ENCODE assay signal across 2 cellular contexts in genomic region chr7:140383954-140384713, GRCh38.
TF ChIP-seq lines count a peak whose summit lies in the region.

No MANE protein-coding gene starts in this region.

TF ChIP-seq in SK-N-SH, 30 proteins besides CTCF, POLR2A, EP300 and RAD21:
- TF ChIP-seq, protein P1, sequence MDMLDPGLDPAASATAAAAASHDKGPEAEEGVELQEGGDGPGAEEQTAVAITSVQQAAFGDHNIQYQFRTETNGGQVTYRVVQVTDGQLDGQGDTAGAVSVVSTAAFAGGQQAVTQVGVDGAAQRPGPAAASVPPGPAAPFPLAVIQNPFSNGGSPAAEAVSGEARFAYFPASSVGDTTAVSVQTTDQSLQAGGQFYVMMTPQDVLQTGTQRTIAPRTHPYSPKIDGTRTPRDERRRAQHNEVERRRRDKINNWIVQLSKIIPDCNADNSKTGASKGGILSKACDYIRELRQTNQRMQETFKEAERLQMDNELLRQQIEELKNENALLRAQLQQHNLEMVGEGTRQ (IDR thresholded peaks at IDR 0.05; ENCODE audit: borderline replicate concordance, low read depth, low read length): no peak
- TF ChIP-seq TAF1 (IDR thresholded peaks at IDR 0.05; ENCODE audit: borderline replicate concordance, low read depth, low read length): no peak

TF ChIP-seq in HEK293T, 16 proteins besides CTCF, POLR2A, EP300 and RAD21:
- no peak for TF ChIP-seq SP1 (IDR thresholded peaks at IDR 0.05)
- TF ChIP-seq FOXA1 (IDR thresholded peaks at IDR 0.05): no peak
- no peak for TF ChIP-seq L3MBTL2 (conservative IDR thresholded peaks at IDR 0.05)
- TF ChIP-seq SUZ12 (IDR thresholded peaks at IDR 0.05): no peak
- TF ChIP-seq TARDBP (IDR thresholded peaks at IDR 0.05): no peak
- TF ChIP-seq CTBP1 (IDR thresholded peaks at IDR 0.05; ENCODE audit: borderline replicate concordance): no peak
- no peak for TF ChIP-seq ARNT (IDR thresholded peaks at IDR 0.05)
- no peak for TF ChIP-seq PKNOX1 (IDR thresholded peaks at IDR 0.05)
